ENCODE assay signal across 21 cellular contexts in the genomic region with DNA sequence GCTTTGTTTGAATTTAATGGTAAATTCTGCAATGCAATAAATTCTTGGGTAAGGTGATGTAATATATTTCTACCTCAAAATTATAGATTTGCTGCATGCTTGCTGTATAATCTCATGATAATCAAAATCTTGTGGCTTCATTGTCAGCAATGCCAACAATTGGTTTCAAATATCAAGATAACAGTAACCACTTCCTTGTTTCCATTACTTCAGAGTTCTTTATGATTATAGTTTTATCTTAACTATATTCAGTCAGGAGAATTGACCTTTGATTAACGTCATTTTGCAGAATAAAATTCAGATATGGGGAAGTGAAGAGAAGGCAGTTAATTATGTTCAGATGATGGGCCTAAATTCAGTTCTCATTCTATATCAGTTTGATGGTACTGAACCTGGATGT. TPM values are rescaled to one million over a fixed set of nuclear protein-coding genes. Genes with fewer than 3 reads are reported as not detected.
A peak's percentile ranks its signal among the peaks of the same experiment; 100 is the strongest.
DNase-seq lines count a peak whose midpoint lies in the region; ATAC-seq, FAIRE-seq and TF ChIP-seq lines count a peak whose summit lies in the region.
"Had no signal": no experiment of that assay in that cellular context is flagged by ENCODE, and none has a peak within 500 bp of the region (broad histone marks: within the 10 kb centered on the region; RNA-seq: fewer than 3 reads in every experiment).

No MANE protein-coding gene starts in this region.

- H3K27me3 Mint-ChIP-seq in GM23338 (ENCODE audit: insufficient read depth, low read depth, poor library complexity): no peaks in the 10 kb centered on the region

- H3K27ac ChIP-seq in PC-9 (no peak overlapping the region), small intestine (ENCODE audit: low read depth in 1 of 2, low read length in 1 of 2) (no peak overlapping the region), GM23338 (ENCODE audit: low read depth) (no peak overlapping the region)
- H3K27ac ChIP-seq: A549, C4-2B, HL-60 had no signal

- POLR2A ChIA-PET in PC-9 (lab: Charles Lee; ENCODE audit: unreplicated experiment): no interaction called here

- intact Hi-C loops in PC-9 (cut with micrococcal nuclease; ENCODE audit: unreplicated experiment): no loop called here
- intact Hi-C loops in posterior cingulate gyrus (cut with DNase I): no loop called here

- DNase-seq in OCI-M1 (lab: John Stamatoyannopoulos, UW) (peak; percentile 10), PC-9 (peak in 1 of 2 experiments; percentile 76), amniotic epithelial cell (ENCODE audit: low read depth) (peak; percentile 47), small intestine (peak; percentile 67), GM23338 (ENCODE audit: low spot score) (no peak), posterior cingulate gyrus (no peak)
- DNase-seq: BE2C, DMS153, DMS79 treated with DMSO at 0.1 percent for 48 hours, EL had no signal

- TF ChIP-seq CTCF in PC-9 (conservative IDR thresholded peaks at IDR 0.05) (no peak), GM23338 (conservative IDR thresholded peaks at IDR 0.05; ENCODE audit: low read depth in 2 of 2) (no peak)

- CTCF ChIA-PET in PC-9 (lab: Charles Lee): no interaction called here

- H3K4me3 Mint-ChIP-seq in GM23338: no peak overlapping the region

- no peaks in the 10 kb centered on the region for H3K36me3 Mint-ChIP-seq in GM23338 (ENCODE audit: low read depth)
- H3K36me3 Mint-ChIP-seq: CD4-positive, alpha-beta memory T cell had no signal

- H3K9me3 Mint-ChIP-seq in GM23338: peaks cover 11% of the 10 kb centered on the region; the same call in 2 of the 3 replicates

- H3K4me2 ChIP-seq in PC-9 (peak overlapping the region; percentile 26; the same call in 1 of the 2 replicates), GM23338 (no peak overlapping the region)
- H3K4me2 ChIP-seq: A549 had no signal

- peaks cover 16% of the 10 kb centered on the region; the same call in 1 of the 2 replicates for H3F3A ChIP-seq in PC-9 (ENCODE audit: insufficient read depth, low read depth)
- no peaks in the 10 kb centered on the region for H3F3A ChIP-seq in GM23338 (replicated peaks; ENCODE audit: low read depth)

- H3K27me3 ChIP-seq in PC-9 (ENCODE audit: insufficient read depth, low read depth) (no peaks in the 10 kb centered on the region), small intestine (ENCODE audit: control insufficient read depth in 2 of 2, insufficient read depth in 2 of 2, low read length in 2 of 2) (no peaks in the 10 kb centered on the region), GM23338 (ENCODE audit: insufficient read depth) (no peaks in the 10 kb centered on the region)
- H3K27me3 ChIP-seq: BE2C had no signal

- H2AFZ ChIP-seq in PC-9 (no peak overlapping the region), GM23338 (no peak overlapping the region)

- no peaks in the 10 kb centered on the region for H3K9me2 ChIP-seq in PC-9 (ENCODE audit: insufficient read depth)
- no peaks in the 10 kb centered on the region for H3K9me2 ChIP-seq in GM23338 (ENCODE audit: insufficient read depth)

- H3K36me3 ChIP-seq in PC-9 (ENCODE audit: low read depth) (no peaks in the 10 kb centered on the region), small intestine (ENCODE audit: control insufficient read depth in 2 of 2, insufficient read depth in 2 of 2, low read length in 2 of 2) (no peaks in the 10 kb centered on the region), GM23338 (ENCODE audit: insufficient read depth) (no peaks in the 10 kb centered on the region)
- H3K36me3 ChIP-seq: BE2C, HAP-1 had no signal

- no peaks in the 10 kb centered on the region; the same call in 2 of the 3 replicates for H3K4me1 Mint-ChIP-seq in GM23338

- H3K9me3 ChIP-seq in PC-9 (ENCODE audit: insufficient read depth, low read depth): no peaks in the 10 kb centered on the region
- no peaks in the 10 kb centered on the region for H3K9me3 ChIP-seq in small intestine (ENCODE audit: control insufficient read depth, low read depth)
- H3K9me3 ChIP-seq: BE2C, HAP-1 had no signal

- WGBS in small intestine, 3 donors: 12 to 46% (median 18%) methylated on average over 1 of the region's 1 CpG

- no peak for FAIRE-seq in small intestine (lab: Jason Lieb, UNC)
- FAIRE-seq: A549, D721Med, G401.6, GM12891, H1 had no signal

- H4K20me1 ChIP-seq in PC-9 (ENCODE audit: insufficient read depth): no peaks in the 10 kb centered on the region
- H4K20me1 ChIP-seq in GM23338 (replicated peaks; ENCODE audit: insufficient read depth): no peaks in the 10 kb centered on the region

- no peak overlapping the region for H3K27ac Mint-ChIP-seq in GM23338

- no TSS peak for BruUV-seq in PC-9 (replicated peaks; lab: Mats Ljungman, UMichigan)

- H3K4me3 ChIP-seq in PC-9 (no peak overlapping the region), small intestine (ENCODE audit: low read depth in 1 of 2, low read length in 2 of 2) (no peak overlapping the region), GM23338 (no peak overlapping the region)
- H3K4me3 ChIP-seq: A549, HAP-1 had no signal

- H3K79me2 ChIP-seq in PC-9 (ENCODE audit: low read depth) (no peaks in the 10 kb centered on the region), GM23338 (replicated peaks; ENCODE audit: insufficient read depth) (no peaks in the 10 kb centered on the region)

- H3K4me1 ChIP-seq in PC-9 (replicated peaks; ENCODE audit: insufficient read depth) (peaks cover 49% of the 10 kb centered on the region), small intestine (ENCODE audit: control insufficient read depth in 2 of 2, insufficient read depth in 1 of 2, low read depth in 1 of 2, low read length in 1 of 2) (peaks cover 3% of the 10 kb centered on the region in 2 donors), GM23338 (ENCODE audit: insufficient read depth) (no peaks in the 10 kb centered on the region)
- H3K4me1 ChIP-seq: HAP-1 had no signal

- ATAC-seq in GM23338: no peak
- no peak for ATAC-seq in GM21423 (IDR thresholded peaks at IDR 0.05; ENCODE audit: unreplicated experiment)
- ATAC-seq: A549 had no signal

TF ChIP-seq in GM23338, 12 proteins besides CTCF, POLR2A, EP300 and RAD21 (continues in another document):
- TF ChIP-seq ZNF114 (CRISPR knock-in tag; IDR thresholded peaks at IDR 0.05): no peak
- no peak for TF ChIP-seq JUNB (IDR thresholded peaks at IDR 0.05; ENCODE audit: unreplicated experiment)
- no peak for TF ChIP-seq CREB1 (CRISPR knock-in tag; IDR thresholded peaks at IDR 0.05; ENCODE audit: low read depth)
- TF ChIP-seq, protein P1, sequence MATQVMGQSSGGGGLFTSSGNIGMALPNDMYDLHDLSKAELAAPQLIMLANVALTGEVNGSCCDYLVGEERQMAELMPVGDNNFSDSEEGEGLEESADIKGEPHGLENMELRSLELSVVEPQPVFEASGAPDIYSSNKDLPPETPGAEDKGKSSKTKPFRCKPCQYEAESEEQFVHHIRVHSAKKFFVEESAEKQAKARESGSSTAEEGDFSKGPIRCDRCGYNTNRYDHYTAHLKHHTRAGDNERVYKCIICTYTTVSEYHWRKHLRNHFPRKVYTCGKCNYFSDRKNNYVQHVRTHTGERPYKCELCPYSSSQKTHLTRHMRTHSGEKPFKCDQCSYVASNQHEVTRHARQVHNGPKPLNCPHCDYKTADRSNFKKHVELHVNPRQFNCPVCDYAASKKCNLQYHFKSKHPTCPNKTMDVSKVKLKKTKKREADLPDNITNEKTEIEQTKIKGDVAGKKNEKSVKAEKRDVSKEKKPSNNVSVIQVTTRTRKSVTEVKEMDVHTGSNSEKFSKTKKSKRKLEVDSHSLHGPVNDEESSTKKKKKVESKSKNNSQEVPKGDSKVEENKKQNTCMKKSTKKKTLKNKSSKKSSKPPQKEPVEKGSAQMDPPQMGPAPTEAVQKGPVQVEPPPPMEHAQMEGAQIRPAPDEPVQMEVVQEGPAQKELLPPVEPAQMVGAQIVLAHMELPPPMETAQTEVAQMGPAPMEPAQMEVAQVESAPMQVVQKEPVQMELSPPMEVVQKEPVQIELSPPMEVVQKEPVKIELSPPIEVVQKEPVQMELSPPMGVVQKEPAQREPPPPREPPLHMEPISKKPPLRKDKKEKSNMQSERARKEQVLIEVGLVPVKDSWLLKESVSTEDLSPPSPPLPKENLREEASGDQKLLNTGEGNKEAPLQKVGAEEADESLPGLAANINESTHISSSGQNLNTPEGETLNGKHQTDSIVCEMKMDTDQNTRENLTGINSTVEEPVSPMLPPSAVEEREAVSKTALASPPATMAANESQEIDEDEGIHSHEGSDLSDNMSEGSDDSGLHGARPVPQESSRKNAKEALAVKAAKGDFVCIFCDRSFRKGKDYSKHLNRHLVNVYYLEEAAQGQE (IDR thresholded peaks at IDR 0.05; ENCODE audit: unreplicated experiment): no peak
- no peak for TF ChIP-seq ZNF331 (CRISPR knock-in tag; IDR thresholded peaks at IDR 0.05; ENCODE audit: low read depth)
- TF ChIP-seq, protein P2, sequence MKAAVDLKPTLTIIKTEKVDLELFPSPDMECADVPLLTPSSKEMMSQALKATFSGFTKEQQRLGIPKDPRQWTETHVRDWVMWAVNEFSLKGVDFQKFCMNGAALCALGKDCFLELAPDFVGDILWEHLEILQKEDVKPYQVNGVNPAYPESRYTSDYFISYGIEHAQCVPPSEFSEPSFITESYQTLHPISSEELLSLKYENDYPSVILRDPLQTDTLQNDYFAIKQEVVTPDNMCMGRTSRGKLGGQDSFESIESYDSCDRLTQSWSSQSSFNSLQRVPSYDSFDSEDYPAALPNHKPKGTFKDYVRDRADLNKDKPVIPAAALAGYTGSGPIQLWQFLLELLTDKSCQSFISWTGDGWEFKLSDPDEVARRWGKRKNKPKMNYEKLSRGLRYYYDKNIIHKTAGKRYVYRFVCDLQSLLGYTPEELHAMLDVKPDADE (IDR thresholded peaks at IDR 0.05): no peak
- no peak for TF ChIP-seq EZH2 (IDR thresholded peaks at IDR 0.05; ENCODE audit: low read depth, unreplicated experiment)

RNA-seq across cellular contexts. Expression of a gene that starts 30.2 kb away (rescaled TPM):
- not detected in 2 replicates for total RNA-seq in PC-9 (2021)
- polyA plus RNA-seq in small intestine (not detected), GM23338 (2016; fragmentation: Nextera tagmentation; extraction: Ambion mirVana) (39.1 TPM in 1 of 2 replicates, not detected in the other)
- not detected in 2 replicates for total RNA-seq in GM23338 (2014; rRNA removed; shearing (Covaris generic))
- total RNA-seq: CD4-positive, alpha-beta memory T cell; H1 had no signal
- polyA plus RNA-seq: A549; AG04450; CD4-positive, alpha-beta memory T cell; H1 had no signal

RNA-seq across cellular contexts. Expression of a gene that starts 31.4 kb away (rescaled TPM):
- total RNA-seq in PC-9 (2021): not detected in 2 replicates
- polyA plus RNA-seq in small intestine (not detected), GM23338 (2016; fragmentation: Nextera tagmentation; extraction: Ambion mirVana) (39.1 TPM in 1 of 2 replicates, not detected in the other)
- total RNA-seq in GM23338 (2014; rRNA removed; shearing (Covaris generic)): not detected in 2 replicates
- total RNA-seq: CD4-positive, alpha-beta memory T cell; H1 had no signal
- polyA plus RNA-seq: A549; AG04450; CD4-positive, alpha-beta memory T cell; H1 had no signal

Comparison
In these comparisons a context has a peak if more than half of its experiments do, and no peak if none do; other contexts are left out.
1. DNase-seq: peak in OCI-M1 (single experiment), amniotic epithelial cell (single experiment) and small intestine (single experiment); none in GM23338 (single experiment) and posterior cingulate gyrus (0 of 10).